8 cellular contexts compared by ENCODE assay signal in the genomic region with DNA sequence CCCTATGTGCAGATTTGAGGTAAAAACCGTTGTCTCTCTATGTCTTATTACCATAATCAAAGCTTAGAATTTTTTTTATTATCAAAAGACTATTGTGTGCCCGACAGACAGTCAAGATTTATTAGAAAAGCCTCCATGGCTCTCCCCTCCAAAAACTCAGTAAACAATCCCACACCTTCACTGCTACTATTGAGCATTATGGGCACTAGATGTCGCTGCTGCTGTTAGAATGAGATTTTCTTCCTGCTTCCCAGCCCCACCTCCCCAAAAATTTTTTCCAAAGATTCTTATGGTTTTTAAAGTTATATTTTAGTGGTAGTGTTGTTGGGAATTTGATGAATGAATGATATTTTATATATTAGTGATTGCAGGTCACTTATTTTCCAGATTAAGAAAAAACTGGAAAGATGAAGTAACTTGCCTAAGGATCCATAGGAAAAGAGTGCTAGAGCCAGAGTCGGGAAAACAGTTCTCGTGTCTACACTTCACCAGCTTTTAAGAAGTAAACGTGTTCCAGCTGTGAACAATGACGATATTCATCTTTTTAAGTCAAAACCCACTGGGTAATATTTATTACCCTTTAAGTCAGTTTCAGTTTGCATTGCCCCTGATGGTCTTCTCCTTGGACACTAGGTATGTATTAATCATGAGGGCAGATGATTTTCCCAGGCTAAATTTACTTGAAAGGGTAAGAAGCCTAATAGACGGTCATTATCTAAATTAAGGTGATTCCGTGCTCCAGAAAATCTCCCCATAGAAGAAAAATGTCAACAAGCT. TPM values are rescaled to one million over a fixed set of nuclear protein-coding genes. Genes with fewer than 3 reads are reported as not detected.
DNase-seq lines count a peak whose midpoint lies in the region; ATAC-seq and TF ChIP-seq lines count a peak whose summit lies in the region.

No MANE protein-coding gene starts in this region.

- ATAC-seq in HG02678 (IDR thresholded peaks at IDR 0.05; ENCODE audit: unreplicated experiment) (peak; percentile 41), psoas muscle (peak in 2 of 4 donors; percentile 65 to 66), GM18505 (IDR thresholded peaks at IDR 0.05; ENCODE audit: unreplicated experiment) (no peak), HG03135 (IDR thresholded peaks at IDR 0.05; ENCODE audit: unreplicated experiment) (no peak)
- ATAC-seq in naive thymus-derived CD8-positive, alpha-beta T cell: no peak

- no TSS peak for BruUV-seq in OCI-LY7 (replicated peaks; lab: Mats Ljungman, UMichigan)

- H3K27ac Mint-ChIP-seq in naive thymus-derived CD8-positive, alpha-beta T cell: no peak overlapping the region

- no peaks in the 10 kb centered on the region for H3K4me1 Mint-ChIP-seq in naive thymus-derived CD8-positive, alpha-beta T cell

- CTCF ChIA-PET in OCI-LY7 (lab: Charles Lee; ENCODE audit: unreplicated experiment): no interaction called here

- H2AFZ ChIP-seq in OCI-LY7 (ENCODE audit: low read length): no peak overlapping the region

- TF ChIP-seq CTCF in OCI-LY7 (conservative IDR thresholded peaks at IDR 0.05; ENCODE audit: low read length): peak; percentile 88
- TF ChIP-seq CTCF in epithelial cell of proximal tubule (conservative IDR thresholded peaks at IDR 0.05; ENCODE audit: low read depth, low read length): peak; percentile 84
- peak; percentile 61 for TF ChIP-seq CTCF in psoas muscle (IDR thresholded peaks at IDR 0.05)

- H3K9me3 ChIP-seq in OCI-LY7 (ENCODE audit: low read length) (no peaks in the 10 kb centered on the region), psoas muscle (no peaks in the 10 kb centered on the region)

- H3K27ac ChIP-seq in OCI-LY7 (ENCODE audit: low read depth, low read length, poor library complexity, severe bottlenecking) (no peak overlapping the region), psoas muscle (no peak overlapping the region)

- peaks cover 23 to 70% (median 47%) of the 10 kb centered on the region in 5 donors for H3K27me3 Mint-ChIP-seq in naive thymus-derived CD8-positive, alpha-beta T cell

- POLR2A ChIA-PET in OCI-LY7 (lab: Charles Lee): no interaction called here
- POLR2A ChIA-PET in naive thymus-derived CD8-positive, alpha-beta T cell (lab: Charles Lee): no interaction called here

- H3K36me3 Mint-ChIP-seq in naive thymus-derived CD8-positive, alpha-beta T cell: peaks cover 0 to 17% (median 10%) of the 10 kb centered on the region in 3 donors

- peak; percentile 21 for DNase-seq in G401 (ENCODE audit: low spot score)
- DNase-seq in OCI-LY7 (ENCODE audit: low spot score): peak; percentile 32
- no peak for DNase-seq in epithelial cell of proximal tubule (ENCODE audit: low read depth)
- no peak for DNase-seq in psoas muscle
- no peak for DNase-seq in naive thymus-derived CD8-positive, alpha-beta T cell

- peaks cover 0 to 33% (median 14%) of the 10 kb centered on the region in 9 donors for H3K9me3 Mint-ChIP-seq in naive thymus-derived CD8-positive, alpha-beta T cell

- no peak overlapping the region for H3K4me2 ChIP-seq in OCI-LY7 (ENCODE audit: low read length)

- in situ Hi-C loops in G401 (cut with HindIII; ENCODE audit: low sequenced_read_pairs): no loop called here

- H4K20me1 ChIP-seq in OCI-LY7 (ENCODE audit: insufficient read depth, low read length): no peaks in the 10 kb centered on the region

- intact Hi-C loops in OCI-LY7 (cut with micrococcal nuclease; ENCODE audit: unreplicated experiment) (loop anchor here (2.0 to 5.0 kb wide), 2 partner anchors 782 to 1458 kb away; no protein-coding TSS in a partner anchor), psoas muscle (cut with DNase I) (loop anchor here (5.0 to 10.0 kb wide), 4 partner anchors 780 to 1520 kb away; no protein-coding TSS in a partner anchor)

- no peak overlapping the region for H3K4me3 Mint-ChIP-seq in naive thymus-derived CD8-positive, alpha-beta T cell

- H3K79me2 ChIP-seq in OCI-LY7 (ENCODE audit: insufficient read depth, low read depth, low read length): no peaks in the 10 kb centered on the region

- TF ChIP-seq POLR2A in GM18505 (IDR thresholded peaks at IDR 0.05; ENCODE audit: borderline replicate concordance, extremely low read depth, insufficient read depth, insufficient read length): no peak

- no peaks in the 10 kb centered on the region for H3K9me2 ChIP-seq in OCI-LY7 (ENCODE audit: insufficient read depth, low read length)

- peaks cover 10 to 55% (median 16%) of the 10 kb centered on the region in 3 donors for H3K27me3 ChIP-seq in psoas muscle (ENCODE audit: insufficient read depth in 3 of 3, low read length in 2 of 3)

- 8 to 11% (median 8%) methylated on average over 9 of the region's 9 CpGs for whole genome bisulfite sequencing in psoas muscle, 3 donors

- H3K36me3 ChIP-seq in OCI-LY7 (ENCODE audit: insufficient read depth, low read length) (no peaks in the 10 kb centered on the region), psoas muscle (ENCODE audit: insufficient read depth in 1 of 2, low read depth in 1 of 2) (no peaks in the 10 kb centered on the region)

- no peaks in the 10 kb centered on the region for H3K4me1 ChIP-seq in OCI-LY7 (ENCODE audit: insufficient read depth, low read length, poor library complexity, severe bottlenecking)
- H3K4me1 ChIP-seq in psoas muscle: no peaks in the 10 kb centered on the region

- H3K4me3 ChIP-seq in OCI-LY7 (ENCODE audit: low read depth, low read length, poor library complexity, severe bottlenecking) (no peak overlapping the region), epithelial cell of proximal tubule (ENCODE audit: low read depth, low read length) (no peak overlapping the region), psoas muscle (no peak overlapping the region)

RNA-seq across cellular contexts. Expression of a gene that starts 12.2 kb away (rescaled TPM):
- total RNA-seq in G401 (2014; rRNA removed; shearing (Covaris generic)): 0.25 TPM in 1 of 2 replicates, not detected in the other
- total RNA-seq in OCI-LY7 (2014; rRNA removed; shearing (Covaris generic)): not detected in 2 replicates
- total RNA-seq in OCI-LY7 (2022) (not detected in 2 replicates), epithelial cell of proximal tubule (0.06 and 0.14 TPM in 2 replicates), psoas muscle (1 to 10 TPM in 2 of 4 donors, not detected in 2; 5.4 to 5.5 TPM)
- polyA plus RNA-seq in psoas muscle: under 1 TPM in 1 of 3 donors, not detected in 2; under 0.01 TPM
- total RNA-seq in naive thymus-derived CD8-positive, alpha-beta T cell: not detected
- not detected for polyA plus RNA-seq in naive thymus-derived CD8-positive, alpha-beta T cell

Comparison
In these comparisons a context has a peak if more than half of its experiments do, and no peak if none do; other contexts are left out.
1. DNase-seq: peak in G401 (single experiment) and OCI-LY7 (single experiment); none in epithelial cell of proximal tubule (single experiment), psoas muscle (0 of 2) and naive thymus-derived CD8-positive, alpha-beta T cell (0 of 10).
2. Peak in every context shown above with its lines, with median percentiles within 50 percentile points of each other: CTCF ChIP-seq.